ENCODE assay signal across 1 cellular context in the genomic region with DNA sequence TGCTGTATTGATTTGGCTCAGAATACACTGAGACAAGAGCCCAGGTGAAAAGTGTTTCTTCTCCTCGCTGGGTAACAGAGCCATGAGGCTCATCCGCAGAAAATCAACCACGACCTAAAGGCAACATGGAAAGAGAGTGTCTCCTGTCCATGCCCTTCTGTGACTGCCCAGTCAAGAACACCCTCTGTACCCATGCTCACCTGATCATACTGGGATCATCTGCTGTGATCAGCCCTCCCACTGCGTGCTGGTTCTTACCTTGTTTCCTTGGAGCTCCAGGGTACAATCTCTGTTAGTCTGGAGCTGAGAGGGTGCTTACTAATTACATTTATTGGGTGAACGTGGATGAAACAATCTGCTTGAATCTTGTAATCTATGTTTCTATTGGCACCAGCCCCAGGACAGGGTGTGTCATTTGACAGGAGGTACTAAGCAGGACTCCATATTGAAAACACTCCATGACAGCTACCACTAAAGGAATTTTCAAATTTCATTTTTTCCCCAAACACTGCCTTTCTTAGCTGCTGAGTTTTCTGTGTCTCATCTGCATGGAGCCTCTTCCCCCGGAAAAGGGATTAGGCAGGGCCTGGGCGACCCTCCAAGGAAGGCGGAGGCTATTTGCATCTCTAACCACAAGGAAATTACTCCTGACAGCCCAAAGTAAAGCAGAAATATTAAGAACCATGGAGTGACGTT.
TF ChIP-seq lines count a peak whose summit lies in the region.

No MANE protein-coding gene starts in this region.

TF ChIP-seq in IMR-90, 13 proteins besides CTCF, POLR2A, EP300 and RAD21:
- no peak for TF ChIP-seq RFX5 (IDR thresholded peaks at IDR 0.05; ENCODE audit: low read depth, low read length)
- TF ChIP-seq, protein P1, sequence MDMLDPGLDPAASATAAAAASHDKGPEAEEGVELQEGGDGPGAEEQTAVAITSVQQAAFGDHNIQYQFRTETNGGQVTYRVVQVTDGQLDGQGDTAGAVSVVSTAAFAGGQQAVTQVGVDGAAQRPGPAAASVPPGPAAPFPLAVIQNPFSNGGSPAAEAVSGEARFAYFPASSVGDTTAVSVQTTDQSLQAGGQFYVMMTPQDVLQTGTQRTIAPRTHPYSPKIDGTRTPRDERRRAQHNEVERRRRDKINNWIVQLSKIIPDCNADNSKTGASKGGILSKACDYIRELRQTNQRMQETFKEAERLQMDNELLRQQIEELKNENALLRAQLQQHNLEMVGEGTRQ (IDR thresholded peaks at IDR 0.05; ENCODE audit: low read depth, low read length) = no peak
- TF ChIP-seq CHD1 (IDR thresholded peaks at IDR 0.05; ENCODE audit: low read depth, low read length) = no peak
- TF ChIP-seq MAZ (IDR thresholded peaks at IDR 0.05; ENCODE audit: borderline replicate concordance, low read depth, low read length) = no peak
- TF ChIP-seq CEBPB (IDR thresholded peaks at IDR 0.05; ENCODE audit: low read depth, low read length) = no peak
- TF ChIP-seq MAFK (IDR thresholded peaks at IDR 0.05; ENCODE audit: low read depth, low read length) = no peak
- no peak for TF ChIP-seq BHLHE40 (IDR thresholded peaks at IDR 0.05; ENCODE audit: low read depth, low read length)
- no peak for TF ChIP-seq MXI1 (IDR thresholded peaks at IDR 0.05; ENCODE audit: borderline replicate concordance, low read depth, low read length)
- no peak for TF ChIP-seq ELK1 (IDR thresholded peaks at IDR 0.05; ENCODE audit: borderline replicate concordance, low read depth, low read length)
- no peak for TF ChIP-seq SMC3 (IDR thresholded peaks at IDR 0.05; ENCODE audit: low read depth, low read length)
- TF ChIP-seq FOS (IDR thresholded peaks at IDR 0.05; ENCODE audit: low read depth, low read length) = no peak
- TF ChIP-seq RCOR1 (IDR thresholded peaks at IDR 0.05; ENCODE audit: insufficient replicate concordance, low read length) = no peak
- TF ChIP-seq NFE2L2 (IDR thresholded peaks at IDR 0.05; ENCODE audit: low read depth, low read length) = no peak
